29 cellular contexts compared by ENCODE assay signal in the genomic region with DNA sequence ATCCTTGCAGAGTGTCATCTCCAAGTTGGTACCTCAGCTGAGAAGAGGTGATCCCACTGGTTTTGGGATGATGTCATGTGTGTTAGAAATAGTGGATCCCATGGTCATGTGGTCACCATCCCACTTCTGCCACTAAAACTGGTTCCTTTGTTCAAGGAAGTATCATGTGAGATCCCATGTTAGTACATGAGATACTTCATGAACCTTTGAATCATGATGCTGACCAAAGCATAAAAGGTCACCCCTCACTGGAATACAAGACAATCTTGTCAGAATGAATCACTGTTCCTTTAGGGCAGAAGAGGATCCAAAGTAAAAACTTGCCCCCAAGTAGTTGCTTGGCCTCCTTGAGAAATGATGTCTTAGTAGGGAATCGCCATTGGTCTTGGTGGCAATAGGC.
"Had no signal": no experiment of that assay in that cellular context is flagged by ENCODE, and none has a peak within 500 bp of the region (broad histone marks: within the 10 kb centered on the region; RNA-seq: fewer than 3 reads in every experiment).

No MANE protein-coding gene starts in this region.

- H3K4me3 ChIP-seq: neural progenitor cell, ovary, psoas muscle, skin epidermis, smooth muscle cell, spleen, suprapubic skin, testis, tibial artery, transverse colon, upper lobe of right lung, vagina had no signal

- H3K27ac ChIP-seq: neural progenitor cell, ovary, parathyroid adenoma, psoas muscle, skin epidermis, spleen, suprapubic skin, testis, tibial artery, transverse colon, upper lobe of right lung, vagina had no signal

- H3K27me3 ChIP-seq: neural progenitor cell, ovary, spleen, suprapubic skin, testis, tibial artery, transverse colon, upper lobe of right lung, vagina had no signal

- H3K4me2 ChIP-seq: neural progenitor cell, smooth muscle cell had no signal

- H3K9me3 ChIP-seq: ovary, psoas muscle, spleen, suprapubic skin, testis, tibial artery, transverse colon, upper lobe of right lung, vagina had no signal

- ATAC-seq: naive thymus-derived CD4-positive, alpha-beta T cell; natural killer cell; psoas muscle; right cardiac atrium; sciatic nerve; stimulated activated memory B cell treated with anti-CD40 and anti-IgM and Interleukin-4, amounts not matched to agents 10 μg/mL and 1 μg/mL and 100 μg/mL, for 72 hours; stimulated activated naive CD8-positive, alpha-beta T cell treated with anti-CD3 and anti-CD28 coated beads, Interleukin-15, amount 100 ng/mL, for 72 hours; stimulated activated naive CD8-positive, alpha-beta T cell treated with anti-CD3 and anti-CD28 coated beads, Interleukin-15, Interleukin-2, amounts not matched to agents 100 U/mL and 50 U/mL, for 24 hours; upper lobe of right lung had no signal

- H3K79me2 ChIP-seq: parathyroid adenoma had no signal

- DNase-seq: naive thymus-derived CD4-positive, alpha-beta T cell; natural killer cell; occipital lobe; ovary; posterior cingulate gyrus; psoas muscle; right cardiac atrium; spleen; stimulated activated CD4-positive, alpha-beta T cell treated with anti-CD3 and anti-CD28 coated beads, Interleukin-12 subunit alpha, Interleukin-12 subunit beta, amount 100 ng/mL, for 4 hours; stimulated activated CD4-positive, alpha-beta T cell treated with anti-CD3 and anti-CD28 coated beads, Interleukin-1b, Interleukin-23, amount 100 ng/mL, for 48 hours; stimulated activated CD4-positive, alpha-beta T cell treated with anti-CD3 and anti-CD28 coated beads, Interleukin-4, amount 100 ng/mL, for 1 hour; stimulated activated CD4-positive, alpha-beta T cell treated with anti-CD3 and anti-CD28 coated beads, Interleukin-4, amount 100 ng/mL, for 4 hours; stimulated activated CD8-positive, alpha-beta memory T cell treated with anti-CD3 and anti-CD28 coated beads, Interleukin-4, amount 100 ng/mL, for 48 hours; stimulated activated naive CD4-positive, alpha-beta T cell; stimulated activated naive CD8-positive, alpha-beta T cell treated with anti-CD3 and anti-CD28 coated beads, Interleukin-15, amount 100 ng/mL, for 72 hours; stimulated activated naive CD8-positive, alpha-beta T cell treated with anti-CD3 and anti-CD28 coated beads, Interleukin-15, Interleukin-2, amounts not matched to agents 100 U/mL and 50 U/mL, for 24 hours; substantia nigra; testis; tibial artery; transverse colon; upper lobe of right lung had no signal

- H3K4me1 ChIP-seq: neural progenitor cell, parathyroid adenoma, psoas muscle, spleen, suprapubic skin, testis, transverse colon, upper lobe of right lung had no signal

- H2AFZ ChIP-seq: neural progenitor cell, parathyroid adenoma had no signal

- H3K9ac ChIP-seq: neural progenitor cell, parathyroid adenoma had no signal

- H3K36me3 ChIP-seq: neural progenitor cell, ovary, spleen, suprapubic skin, tibial artery, transverse colon, upper lobe of right lung, vagina had no signal
